1 cellular context compared by ENCODE assay signal in the genomic region with DNA sequence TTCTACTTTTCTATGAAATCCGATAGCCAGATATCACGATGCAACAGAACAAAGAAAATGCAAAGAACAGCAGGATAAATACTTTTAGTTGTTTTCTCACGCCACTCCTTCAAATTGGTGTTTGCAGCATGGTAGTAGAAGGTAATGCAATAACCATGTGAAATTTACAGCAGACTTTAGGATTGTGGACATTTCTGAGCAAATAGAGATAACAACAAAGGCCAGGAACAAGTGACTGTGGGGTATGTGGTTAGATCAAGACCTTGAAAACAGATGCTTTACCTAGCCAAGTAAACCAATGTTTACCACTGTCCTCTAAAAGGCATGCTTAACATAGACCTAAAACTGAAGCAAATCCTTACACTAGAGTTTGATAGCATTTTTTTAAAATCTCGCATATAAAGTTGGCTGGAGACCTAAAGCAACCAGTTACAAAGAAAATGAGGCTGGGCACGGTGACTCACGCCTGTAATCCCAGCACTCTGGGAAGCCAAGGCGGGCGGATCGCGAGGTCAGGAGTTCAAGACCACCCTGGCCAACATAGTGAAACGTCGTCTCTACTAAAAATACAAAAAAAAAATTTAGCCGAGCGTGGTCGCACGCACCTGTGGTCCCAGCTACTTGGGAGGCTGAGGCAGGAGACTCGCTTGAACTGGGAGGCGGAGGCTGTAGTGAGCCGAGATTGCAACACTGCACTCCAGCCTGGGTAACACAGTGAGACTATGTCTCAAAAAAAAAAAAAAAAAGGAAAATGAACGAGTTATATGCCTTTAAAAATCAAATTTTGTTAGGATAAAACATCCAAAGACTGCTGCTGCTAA.
TF ChIP-seq lines count a peak whose summit lies in the region.

No MANE protein-coding gene starts in this region.

TF ChIP-seq in HepG2, 621 proteins besides CTCF, POLR2A, EP300 and RAD21 (continued from another document and continues in another):
- TF ChIP-seq ZNF138 (CRISPR knock-in tag; IDR thresholded peaks at IDR 0.05; ENCODE audit: low read depth) (no peak), HOXA9 (CRISPR knock-in tag; IDR thresholded peaks at IDR 0.05; ENCODE audit: borderline replicate concordance) (no peak), CHD4 (IDR thresholded peaks at IDR 0.05; ENCODE audit: borderline replicate concordance, low read length) (no peak; the same call in 1 of the 2 replicates), LCORL (IDR thresholded peaks at IDR 0.05) (no peak), LCORL (CRISPR knock-in tag; IDR thresholded peaks at IDR 0.05) (0 out of 2 replicates have a peak, but pooled peaks have one; percentile 17), ZNF605 (CRISPR knock-in tag; IDR thresholded peaks at IDR 0.05) (no peak), ZNF629 (CRISPR knock-in tag; conservative IDR thresholded peaks at IDR 0.05) (no peak), BHLHE40 (IDR thresholded peaks at IDR 0.05; ENCODE audit: low read length) (no peak), KLF11 (CRISPR knock-in tag; IDR thresholded peaks at IDR 0.05) (no peak), ZNF441 (CRISPR knock-in tag; IDR thresholded peaks at IDR 0.05; ENCODE audit: borderline replicate concordance) (no peak), ZFP82 (CRISPR knock-in tag; IDR thresholded peaks at IDR 0.05; ENCODE audit: borderline replicate concordance) (no peak), ZFP90 (CRISPR knock-in tag; IDR thresholded peaks at IDR 0.05; ENCODE audit: borderline replicate concordance) (no peak), TBX3 (IDR thresholded peaks at IDR 0.05; ENCODE audit: borderline replicate concordance) (peak; percentile 56; the same call in 1 of the 2 replicates), FOXK2 (IDR thresholded peaks at IDR 0.05) (peak; percentile 59; the same call in 1 of the 2 replicates), ASH2L (IDR thresholded peaks at IDR 0.05; ENCODE audit: insufficient read length, low read depth, low read length) (peak; percentile 38), MXI1 (IDR thresholded peaks at IDR 0.05; ENCODE audit: borderline replicate concordance, low read depth, low read length) (no peak; the same call in 2 of the 3 replicates), CREM (IDR thresholded peaks at IDR 0.05) (peak; percentile 65), CREM (CRISPR knock-in tag; IDR thresholded peaks at IDR 0.05) (no peak), ZNF781 (CRISPR knock-in tag; IDR thresholded peaks at IDR 0.05; ENCODE audit: borderline replicate concordance, not compliant biosample characterization) (no peak), THAP11 (CRISPR knock-in tag; IDR thresholded peaks at IDR 0.05) (0 out of 2 replicates have a peak, but pooled peaks have one; percentile 10), ZNF75D (CRISPR knock-in tag; IDR thresholded peaks at IDR 0.05; ENCODE audit: borderline replicate concordance) (no peak), ESRRA (CRISPR knock-in tag; IDR thresholded peaks at IDR 0.05; ENCODE audit: low read depth) (no peak), ZNF234 (CRISPR knock-in tag; conservative IDR thresholded peaks at IDR 0.05) (no peak), NFE2L1 (CRISPR knock-in tag; IDR thresholded peaks at IDR 0.05; ENCODE audit: borderline replicate concordance) (no peak), ZNF839 (CRISPR knock-in tag; IDR thresholded peaks at IDR 0.05; ENCODE audit: borderline replicate concordance) (no peak), SRY (CRISPR knock-in tag; IDR thresholded peaks at IDR 0.05) (no peak), ZNF878 (CRISPR knock-in tag; IDR thresholded peaks at IDR 0.05) (no peak), ZNF383 (CRISPR knock-in tag; IDR thresholded peaks at IDR 0.05; ENCODE audit: borderline replicate concordance) (no peak), POLR2AphosphoS5 (IDR thresholded peaks at IDR 0.05; ENCODE audit: low read depth, low read length) (no peak), MYNN (CRISPR knock-in tag; IDR thresholded peaks at IDR 0.05; ENCODE audit: low read depth) (no peak), TOPORS (CRISPR knock-in tag; IDR thresholded peaks at IDR 0.05) (no peak), ZNF296 (CRISPR knock-in tag; conservative IDR thresholded peaks at IDR 0.05) (no peak), ZNF335 (CRISPR knock-in tag; IDR thresholded peaks at IDR 0.05) (no peak), NR2F2 (IDR thresholded peaks at IDR 0.05; ENCODE audit: borderline replicate concordance, low read depth) (peak; percentile 46; the same call in 1 of the 2 replicates), CC2D1A (CRISPR knock-in tag; IDR thresholded peaks at IDR 0.05) (no peak), MAFG (CRISPR knock-in tag; IDR thresholded peaks at IDR 0.05) (no peak), ZNF501 (CRISPR knock-in tag; IDR thresholded peaks at IDR 0.05) (no peak), JDP2 (CRISPR knock-in tag; IDR thresholded peaks at IDR 0.05; ENCODE audit: borderline replicate concordance) (no peak), NFKB2 (CRISPR knock-in tag; IDR thresholded peaks at IDR 0.05; ENCODE audit: borderline replicate concordance) (no peak), FOXO1 (CRISPR knock-in tag; IDR thresholded peaks at IDR 0.05) (peak; percentile 78), CBFB (CRISPR knock-in tag; IDR thresholded peaks at IDR 0.05) (peak; percentile 82), REXO4 (CRISPR knock-in tag; IDR thresholded peaks at IDR 0.05; ENCODE audit: borderline replicate concordance) (no peak)
- TF ChIP-seq, protein P1, sequence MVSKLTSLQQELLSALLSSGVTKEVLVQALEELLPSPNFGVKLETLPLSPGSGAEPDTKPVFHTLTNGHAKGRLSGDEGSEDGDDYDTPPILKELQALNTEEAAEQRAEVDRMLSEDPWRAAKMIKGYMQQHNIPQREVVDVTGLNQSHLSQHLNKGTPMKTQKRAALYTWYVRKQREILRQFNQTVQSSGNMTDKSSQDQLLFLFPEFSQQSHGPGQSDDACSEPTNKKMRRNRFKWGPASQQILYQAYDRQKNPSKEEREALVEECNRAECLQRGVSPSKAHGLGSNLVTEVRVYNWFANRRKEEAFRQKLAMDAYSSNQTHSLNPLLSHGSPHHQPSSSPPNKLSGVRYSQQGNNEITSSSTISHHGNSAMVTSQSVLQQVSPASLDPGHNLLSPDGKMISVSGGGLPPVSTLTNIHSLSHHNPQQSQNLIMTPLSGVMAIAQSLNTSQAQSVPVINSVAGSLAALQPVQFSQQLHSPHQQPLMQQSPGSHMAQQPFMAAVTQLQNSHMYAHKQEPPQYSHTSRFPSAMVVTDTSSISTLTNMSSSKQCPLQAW (CRISPR knock-in tag; IDR thresholded peaks at IDR 0.05): peak; percentile 35
- TF ChIP-seq, protein P2, sequence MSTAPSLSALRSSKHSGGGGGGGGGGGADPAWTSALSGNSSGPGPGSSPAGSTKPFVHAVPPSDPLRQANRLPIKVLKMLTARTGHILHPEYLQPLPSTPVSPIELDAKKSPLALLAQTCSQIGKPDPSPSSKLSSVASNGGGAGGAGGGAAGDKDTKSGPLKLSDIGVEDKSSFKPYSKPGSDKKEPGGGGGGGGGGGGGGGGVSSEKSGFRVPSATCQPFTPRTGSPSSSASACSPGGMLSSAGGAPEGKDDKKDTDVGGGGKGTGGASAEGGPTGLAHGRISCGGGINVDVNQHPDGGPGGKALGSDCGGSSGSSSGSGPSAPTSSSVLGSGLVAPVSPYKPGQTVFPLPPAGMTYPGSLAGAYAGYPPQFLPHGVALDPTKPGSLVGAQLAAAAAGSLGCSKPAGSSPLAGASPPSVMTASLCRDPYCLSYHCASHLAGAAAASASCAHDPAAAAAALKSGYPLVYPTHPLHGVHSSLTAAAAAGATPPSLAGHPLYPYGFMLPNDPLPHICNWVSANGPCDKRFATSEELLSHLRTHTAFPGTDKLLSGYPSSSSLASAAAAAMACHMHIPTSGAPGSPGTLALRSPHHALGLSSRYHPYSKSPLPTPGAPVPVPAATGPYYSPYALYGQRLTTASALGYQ (CRISPR knock-in tag; IDR thresholded peaks at IDR 0.05): no peak; the same call in 1 of the 2 replicates
- TF ChIP-seq, protein P3, sequence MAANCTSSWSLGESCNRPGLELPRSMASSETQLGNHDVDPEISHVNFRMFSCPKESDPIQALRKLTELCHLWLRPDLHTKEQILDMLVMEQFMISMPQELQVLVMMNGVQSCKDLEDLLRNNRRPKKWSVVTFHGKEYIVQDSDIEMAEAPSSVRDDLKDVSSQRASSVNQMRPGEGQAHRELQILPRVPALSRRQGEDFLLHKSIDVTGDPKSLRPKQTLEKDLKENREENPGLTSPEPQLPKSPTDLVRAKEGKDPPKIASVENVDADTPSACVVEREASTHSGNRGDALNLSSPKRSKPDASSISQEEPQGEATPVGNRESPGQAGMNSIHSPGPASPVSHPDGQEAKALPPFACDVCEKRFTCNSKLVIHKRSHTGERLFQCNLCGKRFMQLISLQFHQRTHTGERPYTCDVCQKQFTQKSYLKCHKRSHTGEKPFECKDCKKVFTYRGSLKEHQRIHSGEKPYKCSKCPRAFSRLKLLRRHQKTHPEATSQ (CRISPR knock-in tag; IDR thresholded peaks at IDR 0.05; ENCODE audit: borderline replicate concordance): no peak
- TF ChIP-seq, protein P4, sequence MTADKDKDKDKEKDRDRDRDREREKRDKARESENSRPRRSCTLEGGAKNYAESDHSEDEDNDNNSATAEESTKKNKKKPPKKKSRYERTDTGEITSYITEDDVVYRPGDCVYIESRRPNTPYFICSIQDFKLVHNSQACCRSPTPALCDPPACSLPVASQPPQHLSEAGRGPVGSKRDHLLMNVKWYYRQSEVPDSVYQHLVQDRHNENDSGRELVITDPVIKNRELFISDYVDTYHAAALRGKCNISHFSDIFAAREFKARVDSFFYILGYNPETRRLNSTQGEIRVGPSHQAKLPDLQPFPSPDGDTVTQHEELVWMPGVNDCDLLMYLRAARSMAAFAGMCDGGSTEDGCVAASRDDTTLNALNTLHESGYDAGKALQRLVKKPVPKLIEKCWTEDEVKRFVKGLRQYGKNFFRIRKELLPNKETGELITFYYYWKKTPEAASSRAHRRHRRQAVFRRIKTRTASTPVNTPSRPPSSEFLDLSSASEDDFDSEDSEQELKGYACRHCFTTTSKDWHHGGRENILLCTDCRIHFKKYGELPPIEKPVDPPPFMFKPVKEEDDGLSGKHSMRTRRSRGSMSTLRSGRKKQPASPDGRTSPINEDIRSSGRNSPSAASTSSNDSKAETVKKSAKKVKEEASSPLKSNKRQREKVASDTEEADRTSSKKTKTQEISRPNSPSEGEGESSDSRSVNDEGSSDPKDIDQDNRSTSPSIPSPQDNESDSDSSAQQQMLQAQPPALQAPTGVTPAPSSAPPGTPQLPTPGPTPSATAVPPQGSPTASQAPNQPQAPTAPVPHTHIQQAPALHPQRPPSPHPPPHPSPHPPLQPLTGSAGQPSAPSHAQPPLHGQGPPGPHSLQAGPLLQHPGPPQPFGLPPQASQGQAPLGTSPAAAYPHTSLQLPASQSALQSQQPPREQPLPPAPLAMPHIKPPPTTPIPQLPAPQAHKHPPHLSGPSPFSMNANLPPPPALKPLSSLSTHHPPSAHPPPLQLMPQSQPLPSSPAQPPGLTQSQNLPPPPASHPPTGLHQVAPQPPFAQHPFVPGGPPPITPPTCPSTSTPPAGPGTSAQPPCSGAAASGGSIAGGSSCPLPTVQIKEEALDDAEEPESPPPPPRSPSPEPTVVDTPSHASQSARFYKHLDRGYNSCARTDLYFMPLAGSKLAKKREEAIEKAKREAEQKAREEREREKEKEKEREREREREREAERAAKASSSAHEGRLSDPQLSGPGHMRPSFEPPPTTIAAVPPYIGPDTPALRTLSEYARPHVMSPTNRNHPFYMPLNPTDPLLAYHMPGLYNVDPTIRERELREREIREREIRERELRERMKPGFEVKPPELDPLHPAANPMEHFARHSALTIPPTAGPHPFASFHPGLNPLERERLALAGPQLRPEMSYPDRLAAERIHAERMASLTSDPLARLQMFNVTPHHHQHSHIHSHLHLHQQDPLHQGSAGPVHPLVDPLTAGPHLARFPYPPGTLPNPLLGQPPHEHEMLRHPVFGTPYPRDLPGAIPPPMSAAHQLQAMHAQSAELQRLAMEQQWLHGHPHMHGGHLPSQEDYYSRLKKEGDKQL (CRISPR knock-in tag; IDR thresholded peaks at IDR 0.05; ENCODE audit: low read depth): peak; percentile 55; the same call in 1 of the 2 replicates
- TF ChIP-seq, protein P5, sequence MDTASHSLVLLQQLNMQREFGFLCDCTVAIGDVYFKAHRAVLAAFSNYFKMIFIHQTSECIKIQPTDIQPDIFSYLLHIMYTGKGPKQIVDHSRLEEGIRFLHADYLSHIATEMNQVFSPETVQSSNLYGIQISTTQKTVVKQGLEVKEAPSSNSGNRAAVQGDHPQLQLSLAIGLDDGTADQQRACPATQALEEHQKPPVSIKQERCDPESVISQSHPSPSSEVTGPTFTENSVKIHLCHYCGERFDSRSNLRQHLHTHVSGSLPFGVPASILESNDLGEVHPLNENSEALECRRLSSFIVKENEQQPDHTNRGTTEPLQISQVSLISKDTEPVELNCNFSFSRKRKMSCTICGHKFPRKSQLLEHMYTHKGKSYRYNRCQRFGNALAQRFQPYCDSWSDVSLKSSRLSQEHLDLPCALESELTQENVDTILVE (CRISPR knock-in tag; IDR thresholded peaks at IDR 0.05): peak; percentile 19; the same call in 1 of the 2 replicates
- TF ChIP-seq, protein P6, sequence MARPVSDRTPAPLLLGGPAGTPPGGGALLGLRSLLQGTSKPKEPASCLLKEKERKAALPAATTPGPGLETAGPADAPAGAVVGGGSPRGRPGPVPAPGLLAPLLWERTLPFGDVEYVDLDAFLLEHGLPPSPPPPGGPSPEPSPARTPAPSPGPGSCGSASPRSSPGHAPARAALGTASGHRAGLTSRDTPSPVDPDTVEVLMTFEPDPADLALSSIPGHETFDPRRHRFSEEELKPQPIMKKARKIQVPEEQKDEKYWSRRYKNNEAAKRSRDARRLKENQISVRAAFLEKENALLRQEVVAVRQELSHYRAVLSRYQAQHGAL (CRISPR knock-in tag; IDR thresholded peaks at IDR 0.05; ENCODE audit: not compliant biosample characterization): no peak
- TF ChIP-seq, protein P7, sequence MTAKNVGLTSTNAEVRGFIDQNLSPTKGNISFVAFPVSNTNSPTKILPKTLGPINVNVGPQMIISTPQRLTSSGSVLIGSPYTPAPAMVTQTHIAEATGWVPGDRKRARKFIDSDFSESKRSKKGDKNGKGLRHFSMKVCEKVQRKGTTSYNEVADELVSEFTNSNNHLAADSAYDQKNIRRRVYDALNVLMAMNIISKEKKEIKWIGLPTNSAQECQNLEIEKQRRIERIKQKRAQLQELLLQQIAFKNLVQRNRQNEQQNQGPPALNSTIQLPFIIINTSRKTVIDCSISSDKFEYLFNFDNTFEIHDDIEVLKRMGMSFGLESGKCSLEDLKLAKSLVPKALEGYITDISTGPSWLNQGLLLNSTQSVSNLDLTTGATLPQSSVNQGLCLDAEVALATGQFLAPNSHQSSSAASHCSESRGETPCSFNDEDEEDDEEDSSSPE (CRISPR knock-in tag; IDR thresholded peaks at IDR 0.05): no peak
- TF ChIP-seq, protein P8, sequence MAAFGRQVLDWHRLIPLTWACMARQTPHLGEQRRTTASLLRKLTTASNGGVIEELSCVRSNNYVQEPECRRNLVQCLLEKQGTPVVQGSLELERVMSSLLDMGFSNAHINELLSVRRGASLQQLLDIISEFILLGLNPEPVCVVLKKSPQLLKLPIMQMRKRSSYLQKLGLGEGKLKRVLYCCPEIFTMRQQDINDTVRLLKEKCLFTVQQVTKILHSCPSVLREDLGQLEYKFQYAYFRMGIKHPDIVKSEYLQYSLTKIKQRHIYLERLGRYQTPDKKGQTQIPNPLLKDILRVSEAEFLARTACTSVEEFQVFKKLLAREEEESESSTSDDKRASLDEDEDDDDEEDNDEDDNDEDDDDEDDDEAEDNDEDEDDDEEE (CRISPR knock-in tag; IDR thresholded peaks at IDR 0.05): no peak
- TF ChIP-seq, protein P9, sequence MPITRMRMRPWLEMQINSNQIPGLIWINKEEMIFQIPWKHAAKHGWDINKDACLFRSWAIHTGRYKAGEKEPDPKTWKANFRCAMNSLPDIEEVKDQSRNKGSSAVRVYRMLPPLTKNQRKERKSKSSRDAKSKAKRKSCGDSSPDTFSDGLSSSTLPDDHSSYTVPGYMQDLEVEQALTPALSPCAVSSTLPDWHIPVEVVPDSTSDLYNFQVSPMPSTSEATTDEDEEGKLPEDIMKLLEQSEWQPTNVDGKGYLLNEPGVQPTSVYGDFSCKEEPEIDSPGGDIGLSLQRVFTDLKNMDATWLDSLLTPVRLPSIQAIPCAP (CRISPR knock-in tag; IDR thresholded peaks at IDR 0.05; ENCODE audit: low read depth): no peak
